ENCODE assay signal across 1 cellular context in genomic region chr5:163565931-163566608, GRCh38.
TF ChIP-seq lines count a peak whose summit lies in the region.

No MANE protein-coding gene starts in this region.

TF ChIP-seq in HepG2, 621 proteins besides CTCF, POLR2A, EP300 and RAD21 (continued from another document and continues in another):
- TF ChIP-seq ZNF18 (CRISPR knock-in tag; IDR thresholded peaks at IDR 0.05; ENCODE audit: insufficient replicate concordance) (no peak), NFYC (CRISPR knock-in tag; IDR thresholded peaks at IDR 0.05) (no peak), ZNF746 (CRISPR knock-in tag; IDR thresholded peaks at IDR 0.05) (no peak; the same call in 1 of the 2 replicates), ZNF460 (CRISPR knock-in tag; IDR thresholded peaks at IDR 0.05; ENCODE audit: borderline replicate concordance) (no peak), TBL1XR1 (IDR thresholded peaks at IDR 0.05; ENCODE audit: borderline replicate concordance, low read length, partially characterized antibody) (no peak), NR2F2 (IDR thresholded peaks at IDR 0.05; ENCODE audit: borderline replicate concordance, low read depth) (no peak), ZFYVE20 (CRISPR knock-in tag; IDR thresholded peaks at IDR 0.05; ENCODE audit: borderline replicate concordance, low read depth) (no peak), AHDC1 (CRISPR knock-in tag; IDR thresholded peaks at IDR 0.05; ENCODE audit: borderline replicate concordance) (peak; percentile 62; the same call in 1 of the 2 replicates), XRCC5 (optimal IDR thresholded peaks at IDR 0.05; ENCODE audit: low read length) (peak; percentile 40), PITX1 (CRISPR knock-in tag; IDR thresholded peaks at IDR 0.05) (no peak; the same call in 1 of the 2 replicates), ZBTB38 (CRISPR knock-in tag; IDR thresholded peaks at IDR 0.05) (no peak), PHF21A (CRISPR knock-in tag; IDR thresholded peaks at IDR 0.05) (peak; percentile 30; the same call in 1 of the 2 replicates), FOSL2 (CRISPR knock-in tag; IDR thresholded peaks at IDR 0.05) (no peak), ZNF784 (CRISPR knock-in tag; IDR thresholded peaks at IDR 0.05; ENCODE audit: borderline replicate concordance) (no peak), SRSF4 (IDR thresholded peaks at IDR 0.05; ENCODE audit: low read depth, low read length, poor library complexity, severe bottlenecking) (no peak), RXRB (CRISPR knock-in tag; IDR thresholded peaks at IDR 0.05; ENCODE audit: borderline replicate concordance) (peak; percentile 15; the same call in 1 of the 2 replicates), GABPA (IDR thresholded peaks at IDR 0.05; ENCODE audit: low read depth, low read length) (no peak), GABPA (CRISPR knock-in tag; IDR thresholded peaks at IDR 0.05; ENCODE audit: low read depth) (peak; percentile 62), RBAK (CRISPR knock-in tag; IDR thresholded peaks at IDR 0.05) (no peak), ZNF678 (CRISPR knock-in tag; IDR thresholded peaks at IDR 0.05) (no peak), ERF (CRISPR knock-in tag; IDR thresholded peaks at IDR 0.05) (0 out of 2 replicates have a peak, but pooled peaks have one; percentile 21), ZNF713 (CRISPR knock-in tag; IDR thresholded peaks at IDR 0.05) (no peak), ZFP37 (CRISPR knock-in tag; IDR thresholded peaks at IDR 0.05; ENCODE audit: borderline replicate concordance) (0 out of 2 replicates have a peak, but pooled peaks have one; percentile 28), ZNF607 (CRISPR knock-in tag; IDR thresholded peaks at IDR 0.05; ENCODE audit: borderline replicate concordance) (peak; percentile 11; the same call in 1 of the 2 replicates), ZNF816 (CRISPR knock-in tag; IDR thresholded peaks at IDR 0.05; ENCODE audit: borderline replicate concordance) (no peak), ZNF720 (CRISPR knock-in tag; IDR thresholded peaks at IDR 0.05) (no peak), PHF5A (CRISPR knock-in tag; IDR thresholded peaks at IDR 0.05; ENCODE audit: low read depth, unreplicated experiment) (no peak), ZNF710 (CRISPR knock-in tag; IDR thresholded peaks at IDR 0.05; ENCODE audit: borderline replicate concordance) (peak; percentile 79), SOX13 (IDR thresholded peaks at IDR 0.05) (no peak), SOX13 (CRISPR knock-in tag; conservative IDR thresholded peaks at IDR 0.05 in 1 of 2, IDR thresholded peaks at IDR 0.05 in 1 of 2) (peak in 1 of 2 experiments; percentile 48; a peak in 1 of 4 replicates), ZNF652 (CRISPR knock-in tag; IDR thresholded peaks at IDR 0.05; ENCODE audit: borderline replicate concordance, low read depth) (peak; percentile 95), ZNF121 (CRISPR knock-in tag; IDR thresholded peaks at IDR 0.05) (no peak), ZNF792 (CRISPR knock-in tag; IDR thresholded peaks at IDR 0.05) (no peak), ZFP1 (CRISPR knock-in tag; IDR thresholded peaks at IDR 0.05) (no peak), SSRP1 (CRISPR knock-in tag; IDR thresholded peaks at IDR 0.05) (no peak), THAP11 (CRISPR knock-in tag; IDR thresholded peaks at IDR 0.05) (no peak), ZNF709 (CRISPR knock-in tag; IDR thresholded peaks at IDR 0.05) (peak; percentile 80; the same call in 1 of the 2 replicates), DNMT1 (CRISPR knock-in tag; IDR thresholded peaks at IDR 0.05) (no peak), CREM (IDR thresholded peaks at IDR 0.05) (peak; percentile 59; the same call in 1 of the 2 replicates), CREM (CRISPR knock-in tag; IDR thresholded peaks at IDR 0.05) (no peak), TGIF2 (CRISPR knock-in tag; IDR thresholded peaks at IDR 0.05) (no peak), SRY (CRISPR knock-in tag; IDR thresholded peaks at IDR 0.05) (no peak), TFDP1 (CRISPR knock-in tag; IDR thresholded peaks at IDR 0.05; ENCODE audit: borderline replicate concordance) (peak; percentile 33; the same call in 1 of the 2 replicates), PRPF4 (IDR thresholded peaks at IDR 0.05; ENCODE audit: low read depth, low read length, poor library complexity, severe bottlenecking) (no peak), ARID4A (CRISPR knock-in tag; IDR thresholded peaks at IDR 0.05; ENCODE audit: borderline replicate concordance) (0 out of 2 replicates have a peak, but pooled peaks have one; percentile 22), ADNP (CRISPR knock-in tag; IDR thresholded peaks at IDR 0.05) (no peak), ZNF850 (CRISPR knock-in tag; conservative IDR thresholded peaks at IDR 0.05) (no peak), HOXA9 (CRISPR knock-in tag; IDR thresholded peaks at IDR 0.05; ENCODE audit: borderline replicate concordance) (no peak), HOXD1 (CRISPR knock-in tag; IDR thresholded peaks at IDR 0.05) (no peak), CCAR2 (optimal IDR thresholded peaks at IDR 0.05; ENCODE audit: low read depth, low read length) (no peak)
- TF ChIP-seq, protein P1, sequence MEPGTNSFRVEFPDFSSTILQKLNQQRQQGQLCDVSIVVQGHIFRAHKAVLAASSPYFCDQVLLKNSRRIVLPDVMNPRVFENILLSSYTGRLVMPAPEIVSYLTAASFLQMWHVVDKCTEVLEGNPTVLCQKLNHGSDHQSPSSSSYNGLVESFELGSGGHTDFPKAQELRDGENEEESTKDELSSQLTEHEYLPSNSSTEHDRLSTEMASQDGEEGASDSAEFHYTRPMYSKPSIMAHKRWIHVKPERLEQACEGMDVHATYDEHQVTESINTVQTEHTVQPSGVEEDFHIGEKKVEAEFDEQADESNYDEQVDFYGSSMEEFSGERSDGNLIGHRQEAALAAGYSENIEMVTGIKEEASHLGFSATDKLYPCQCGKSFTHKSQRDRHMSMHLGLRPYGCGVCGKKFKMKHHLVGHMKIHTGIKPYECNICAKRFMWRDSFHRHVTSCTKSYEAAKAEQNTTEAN (CRISPR knock-in tag; conservative IDR thresholded peaks at IDR 0.05): no peak
- TF ChIP-seq, protein P2, sequence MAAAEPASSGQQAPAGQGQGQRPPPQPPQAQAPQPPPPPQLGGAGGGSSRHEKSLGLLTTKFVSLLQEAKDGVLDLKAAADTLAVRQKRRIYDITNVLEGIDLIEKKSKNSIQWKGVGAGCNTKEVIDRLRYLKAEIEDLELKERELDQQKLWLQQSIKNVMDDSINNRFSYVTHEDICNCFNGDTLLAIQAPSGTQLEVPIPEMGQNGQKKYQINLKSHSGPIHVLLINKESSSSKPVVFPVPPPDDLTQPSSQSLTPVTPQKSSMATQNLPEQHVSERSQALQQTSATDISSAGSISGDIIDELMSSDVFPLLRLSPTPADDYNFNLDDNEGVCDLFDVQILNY (CRISPR knock-in tag; conservative IDR thresholded peaks at IDR 0.05): no peak
- TF ChIP-seq, protein P3, sequence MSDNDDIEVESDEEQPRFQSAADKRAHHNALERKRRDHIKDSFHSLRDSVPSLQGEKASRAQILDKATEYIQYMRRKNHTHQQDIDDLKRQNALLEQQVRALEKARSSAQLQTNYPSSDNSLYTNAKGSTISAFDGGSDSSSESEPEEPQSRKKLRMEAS (IDR thresholded peaks at IDR 0.05): peak; percentile 69
